11 cellular contexts compared by ENCODE assay signal in the genomic region with DNA sequence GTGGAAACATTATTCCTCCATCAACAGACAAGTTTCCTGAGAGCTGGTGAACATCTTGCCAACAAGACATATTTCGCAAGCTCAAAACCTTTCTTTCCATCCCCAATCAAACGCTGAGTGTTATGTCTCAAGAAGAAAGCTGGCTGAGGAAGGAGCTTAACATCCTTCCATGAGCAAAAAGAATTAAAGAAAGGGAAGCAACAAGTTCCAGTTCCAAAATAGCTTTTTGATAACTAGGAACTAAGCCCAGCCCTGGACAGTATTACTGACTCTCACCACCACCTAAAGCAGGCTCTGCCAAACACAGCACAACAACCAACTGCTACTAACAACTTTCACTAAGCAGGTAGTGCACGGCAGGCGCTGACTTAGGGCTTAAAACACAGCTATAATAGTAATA. TPM values are rescaled to one million over a fixed set of nuclear protein-coding genes. Genes with fewer than 3 reads are reported as not detected.
DNase-seq lines count a peak whose midpoint lies in the region; ATAC-seq and TF ChIP-seq lines count a peak whose summit lies in the region.
"Had no signal": no experiment of that assay in that cellular context is flagged by ENCODE, and none has a peak within 500 bp of the region (broad histone marks: within the 10 kb centered on the region; RNA-seq: fewer than 3 reads in every experiment).

No MANE protein-coding gene starts in this region.

- intact Hi-C loops in thyroid gland (cut with DNase I) = no loop called here

- H3K4me3 Mint-ChIP-seq in memory B cell = no peak overlapping the region
- H3K4me3 Mint-ChIP-seq: naive B cell had no signal

- H3K27me3 ChIP-seq in SK-N-SH (ENCODE audit: insufficient read depth) (no peaks in the 10 kb centered on the region), brain microvascular endothelial cell (replicated peaks) (no peaks in the 10 kb centered on the region), thyroid gland (no peaks in the 10 kb centered on the region)
- H3K27me3 ChIP-seq: SJSA1 had no signal

- POLR2A ChIA-PET in SK-N-SH (lab: Yijun Ruan, JAX) = no interaction called here

- H3K4me2 ChIP-seq in SK-N-SH = no peak overlapping the region

- H3F3A ChIP-seq in SK-N-SH (replicated peaks; ENCODE audit: insufficient read depth) = peaks cover 25% of the 10 kb centered on the region

- in situ Hi-C loops in brain microvascular endothelial cell (cut with HindIII; ENCODE audit: low pct_ligation_motif_present, low sequenced_read_pairs) = no loop called here

- peaks cover 96% of the 10 kb centered on the region for H4K20me1 ChIP-seq in SK-N-SH (ENCODE audit: insufficient read depth)

- H3K79me2 ChIP-seq in SK-N-SH (ENCODE audit: insufficient read depth) = peaks cover 99% of the 10 kb centered on the region

- TF ChIP-seq RAD21 in SK-N-SH (IDR thresholded peaks at IDR 0.05; ENCODE audit: low read length) = no peak

- H3K27ac Mint-ChIP-seq in memory B cell = peak overlapping the region; percentile 80

- H3K9me3 ChIP-seq in SK-N-SH (no peaks in the 10 kb centered on the region), thyroid gland (no peaks in the 10 kb centered on the region)
- H3K9me3 ChIP-seq: SJSA1 had no signal

- no peaks in the 10 kb centered on the region for H3K9me2 ChIP-seq in SK-N-SH

- no peaks in the 10 kb centered on the region for H3K9me3 Mint-ChIP-seq in memory B cell
- H3K9me3 Mint-ChIP-seq: naive B cell had no signal

- H3K36me3 ChIP-seq in SK-N-SH (replicated peaks in 1 of 2; ENCODE audit: control insufficient read depth in 1 of 2, insufficient read depth in 2 of 2, low read length in 1 of 2) = peaks cover 4 to 10% of the 10 kb centered on the region in 2 experiments
- H3K36me3 ChIP-seq in brain microvascular endothelial cell (replicated peaks) = no peaks in the 10 kb centered on the region
- no peaks in the 10 kb centered on the region for H3K36me3 ChIP-seq in thyroid gland

- H3K4me1 ChIP-seq in SK-N-SH (ENCODE audit: control insufficient read depth in 1 of 2, insufficient read depth in 2 of 2, low read depth in 1 of 2, low read length in 1 of 2) (peaks cover 66 to 70% of the 10 kb centered on the region in 2 experiments), thyroid gland (peaks cover 77 to 92% of the 10 kb centered on the region in 2 donors)

- H3K27ac ChIP-seq in SK-N-SH (ENCODE audit: low read depth in 2 of 2, low read length in 1 of 2) = peak overlapping the region; percentile 24 to 43; a peak in 2 of 4 replicates
- H3K27ac ChIP-seq in brain microvascular endothelial cell = peak overlapping the region; percentile 89
- H3K27ac ChIP-seq in thyroid gland = peak overlapping the region; percentile 46 to 78 (median 53)
- H3K27ac ChIP-seq: 22Rv1, SJSA1 had no signal

- H3K4me1 Mint-ChIP-seq in memory B cell = peaks cover 49% of the 10 kb centered on the region

- H3K4me3 ChIP-seq in SK-N-SH (ENCODE audit: low read depth in 2 of 2, low read length in 1 of 2) = no peak overlapping the region
- no peak overlapping the region for H3K4me3 ChIP-seq in brain microvascular endothelial cell (ENCODE audit: low read depth, low read length)
- no peak overlapping the region for H3K4me3 ChIP-seq in thyroid gland (replicated peaks in 1 of 3)
- H3K4me3 ChIP-seq: SJSA1 had no signal

- H3K9ac ChIP-seq in SK-N-SH = no peak overlapping the region

- no peak for ATAC-seq in SK-N-SH treated with all-trans-retinoic acid at 6 μM for 48 hours
- no peak for ATAC-seq in memory B cell (ENCODE audit: low read depth)

- H3K27me3 Mint-ChIP-seq in memory B cell = no peaks in the 10 kb centered on the region
- H3K27me3 Mint-ChIP-seq: naive B cell had no signal

- no peak for TF ChIP-seq POLR2A in thyroid gland (IDR thresholded peaks at IDR 0.05)

- TF ChIP-seq EP300 in SK-N-SH (IDR thresholded peaks at IDR 0.05; ENCODE audit: borderline replicate concordance in 1 of 2, low read depth in 1 of 2, low read length in 1 of 2) = no peak

- TF ChIP-seq CTCF in SK-N-SH (IDR thresholded peaks at IDR 0.05) (no peak), brain microvascular endothelial cell (IDR thresholded peaks at IDR 0.05; ENCODE audit: low read depth, low read length, missing control alignments) (no peak), thyroid gland (IDR thresholded peaks at IDR 0.05) (no peak)

- 70% methylated on average over 4 of the region's 4 CpGs for WGBS in SK-N-SH (ENCODE audit: low lambda C conversion rate)
- 47 to 56% methylated on average over 4 of the region's 4 CpGs for WGBS in thyroid gland, 2 donors

- H2AFZ ChIP-seq in SK-N-SH (ENCODE audit: low read depth) = no peak overlapping the region

- peaks cover 15% of the 10 kb centered on the region for H3K36me3 Mint-ChIP-seq in memory B cell

- CTCF ChIA-PET in SK-N-SH (lab: Yijun Ruan, JAX) = interaction anchor here (0.7 to 10.1 kb wide), 7 partner anchors 10 to 219 kb away, joined by 3 to 74 read pairs (median 6); no protein-coding TSS in a partner anchor

- DNase-seq in SK-N-SH = no peak
- DNase-seq in brain microvascular endothelial cell = no peak
- DNase-seq in memory B cell (ENCODE audit: low spot score in 2 of 2) = no peak
- DNase-seq in thyroid gland = no peak
- no peak for DNase-seq in GM19238 (ENCODE audit: insufficient read length, low spot score)
- DNase-seq in NCI-H1417 treated with DMSO at 0.1 percent for 48 hours (lab: John Stamatoyannopoulos, UW) = no peak
- DNase-seq in T-helper 1 cell = no peak
- DNase-seq: naive B cell had no signal

TF ChIP-seq in SK-N-SH, 30 proteins besides CTCF, POLR2A, EP300 and RAD21 (continues in another document):
- TF ChIP-seq, protein P1, sequence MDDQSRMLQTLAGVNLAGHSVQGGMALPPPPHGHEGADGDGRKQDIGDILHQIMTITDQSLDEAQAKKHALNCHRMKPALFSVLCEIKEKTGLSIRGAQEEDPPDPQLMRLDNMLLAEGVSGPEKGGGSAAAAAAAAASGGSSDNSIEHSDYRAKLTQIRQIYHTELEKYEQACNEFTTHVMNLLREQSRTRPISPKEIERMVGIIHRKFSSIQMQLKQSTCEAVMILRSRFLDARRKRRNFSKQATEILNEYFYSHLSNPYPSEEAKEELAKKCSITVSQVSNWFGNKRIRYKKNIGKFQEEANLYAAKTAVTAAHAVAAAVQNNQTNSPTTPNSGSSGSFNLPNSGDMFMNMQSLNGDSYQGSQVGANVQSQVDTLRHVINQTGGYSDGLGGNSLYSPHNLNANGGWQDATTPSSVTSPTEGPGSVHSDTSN (IDR thresholded peaks at IDR 0.05) = no peak
- no peak for TF ChIP-seq YY1 (IDR thresholded peaks at IDR 0.05; ENCODE audit: low read depth)

TF ChIP-seq in SK-N-SH treated with all-trans-retinoic acid at 6 μM for 48 hours, 23 proteins besides CTCF, POLR2A, EP300 and RAD21:
- TF ChIP-seq TCF4 (CRISPR knock-in tag; IDR thresholded peaks at IDR 0.05; ENCODE audit: borderline replicate concordance) (no peak), PATZ1 (CRISPR knock-in tag; IDR thresholded peaks at IDR 0.05; ENCODE audit: borderline replicate concordance) (no peak), SNAI2 (CRISPR knock-in tag; IDR thresholded peaks at IDR 0.05) (no peak), ARNTL (CRISPR knock-in tag; IDR thresholded peaks at IDR 0.05; ENCODE audit: borderline replicate concordance, low read depth) (no peak), ZFP30 (CRISPR knock-in tag; IDR thresholded peaks at IDR 0.05) (no peak), BACH2 (CRISPR knock-in tag; IDR thresholded peaks at IDR 0.05; ENCODE audit: borderline replicate concordance) (no peak)
- TF ChIP-seq, protein P2, sequence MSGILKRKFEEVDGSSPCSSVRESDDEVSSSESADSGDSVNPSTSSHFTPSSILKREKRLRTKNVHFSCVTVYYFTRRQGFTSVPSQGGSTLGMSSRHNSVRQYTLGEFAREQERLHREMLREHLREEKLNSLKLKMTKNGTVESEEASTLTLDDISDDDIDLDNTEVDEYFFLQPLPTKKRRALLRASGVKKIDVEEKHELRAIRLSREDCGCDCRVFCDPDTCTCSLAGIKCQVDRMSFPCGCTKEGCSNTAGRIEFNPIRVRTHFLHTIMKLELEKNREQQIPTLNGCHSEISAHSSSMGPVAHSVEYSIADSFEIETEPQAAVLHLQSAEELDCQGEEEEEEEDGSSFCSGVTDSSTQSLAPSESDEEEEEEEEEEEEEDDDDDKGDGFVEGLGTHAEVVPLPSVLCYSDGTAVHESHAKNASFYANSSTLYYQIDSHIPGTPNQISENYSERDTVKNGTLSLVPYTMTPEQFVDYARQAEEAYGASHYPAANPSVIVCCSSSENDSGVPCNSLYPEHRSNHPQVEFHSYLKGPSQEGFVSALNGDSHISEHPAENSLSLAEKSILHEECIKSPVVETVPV (CRISPR knock-in tag; IDR thresholded peaks at IDR 0.05) = no peak

RNA-seq across cellular contexts. Expression of gene CAPZB, which starts 50.2 kb away (rescaled TPM):
- polyA plus RNA-seq in SK-N-SH (2012; rRNA removed) = 116 and 122 TPM in 2 replicates
- 137 and 163 TPM in 2 replicates for polyA plus RNA-seq in SK-N-SH (2012; cell fraction: cytosol; rRNA removed)
- 55.0 and 73.6 TPM in 2 replicates for polyA plus RNA-seq in SK-N-SH (2012; cell fraction: nucleus; rRNA removed)
- 100 to 1,000 TPM in 2 of 4 donors, 10 to 100 TPM in 2; 75.4 to 116 (median 93.1) TPM for total RNA-seq in thyroid gland

Comparison
In these comparisons a context has a peak if more than half of its experiments do, and no peak if none do; other contexts are left out.
1. H3K27ac ChIP-seq: peak in every context shown above with its lines; median percentile 89 in brain microvascular endothelial cell; 53 in thyroid gland; 34 in SK-N-SH.